In the genomic region with DNA sequence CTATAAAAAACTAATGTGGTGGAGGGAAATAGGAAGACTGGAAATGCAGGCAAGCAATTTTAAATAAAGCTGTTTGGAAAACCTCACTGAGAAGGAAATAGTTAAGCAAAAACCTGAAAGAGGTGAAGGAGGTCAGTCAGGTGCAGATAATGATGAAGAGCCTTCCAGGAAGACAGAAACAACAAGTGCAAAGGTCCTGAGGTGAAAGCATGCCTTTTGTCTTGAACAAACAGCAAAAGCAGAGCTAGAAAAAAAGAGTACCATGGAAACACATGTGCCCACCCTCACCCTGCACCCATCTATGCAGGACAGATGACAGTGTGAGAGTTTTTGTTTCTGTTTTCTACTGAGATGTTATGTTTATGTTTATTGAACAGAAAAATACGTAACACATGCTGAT, we compare ENCODE assay signal across 1 cellular context.
A peak's percentile ranks its signal among the peaks of the same experiment; 100 is the strongest.
TF ChIP-seq lines count a peak whose summit lies in the region.

No MANE protein-coding gene starts in this region.

TF ChIP-seq in HepG2, 621 proteins besides CTCF, POLR2A, EP300 and RAD21 (continued from another document and continues in another):
- TF ChIP-seq, protein P1, sequence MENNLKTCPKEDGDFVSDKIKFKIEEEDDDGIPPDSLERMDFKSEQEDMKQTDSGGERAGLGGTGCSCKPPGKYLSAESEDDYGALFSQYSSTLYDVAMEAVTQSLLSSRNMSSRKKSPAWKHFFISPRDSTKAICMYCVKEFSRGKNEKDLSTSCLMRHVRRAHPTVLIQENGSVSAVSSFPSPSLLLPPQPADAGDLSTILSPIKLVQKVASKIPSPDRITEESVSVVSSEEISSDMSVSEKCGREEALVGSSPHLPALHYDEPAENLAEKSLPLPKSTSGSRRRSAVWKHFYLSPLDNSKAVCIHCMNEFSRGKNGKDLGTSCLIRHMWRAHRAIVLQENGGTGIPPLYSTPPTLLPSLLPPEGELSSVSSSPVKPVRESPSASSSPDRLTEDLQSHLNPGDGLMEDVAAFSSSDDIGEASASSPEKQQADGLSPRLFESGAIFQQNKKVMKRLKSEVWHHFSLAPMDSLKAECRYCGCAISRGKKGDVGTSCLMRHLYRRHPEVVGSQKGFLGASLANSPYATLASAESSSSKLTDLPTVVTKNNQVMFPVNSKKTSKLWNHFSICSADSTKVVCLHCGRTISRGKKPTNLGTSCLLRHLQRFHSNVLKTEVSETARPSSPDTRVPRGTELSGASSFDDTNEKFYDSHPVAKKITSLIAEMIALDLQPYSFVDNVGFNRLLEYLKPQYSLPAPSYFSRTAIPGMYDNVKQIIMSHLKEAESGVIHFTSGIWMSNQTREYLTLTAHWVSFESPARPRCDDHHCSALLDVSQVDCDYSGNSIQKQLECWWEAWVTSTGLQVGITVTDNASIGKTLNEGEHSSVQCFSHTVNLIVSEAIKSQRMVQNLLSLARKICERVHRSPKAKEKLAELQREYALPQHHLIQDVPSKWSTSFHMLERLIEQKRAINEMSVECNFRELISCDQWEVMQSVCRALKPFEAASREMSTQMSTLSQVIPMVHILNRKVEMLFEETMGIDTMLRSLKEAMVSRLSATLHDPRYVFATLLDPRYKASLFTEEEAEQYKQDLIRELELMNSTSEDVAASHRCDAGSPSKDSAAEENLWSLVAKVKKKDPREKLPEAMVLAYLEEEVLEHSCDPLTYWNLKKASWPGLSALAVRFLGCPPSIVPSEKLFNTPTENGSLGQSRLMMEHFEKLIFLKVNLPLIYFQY (CRISPR knock-in tag; IDR thresholded peaks at IDR 0.05; ENCODE audit: borderline replicate concordance) = no peak
- peak; percentile 49; the same call in 1 of the 2 replicates for TF ChIP-seq TFAP4 (IDR thresholded peaks at IDR 0.05; ENCODE audit: borderline replicate concordance, low read depth)
- 0 out of 2 replicates have a peak, but pooled peaks have one; percentile 12 for TF ChIP-seq ZNF644 (CRISPR knock-in tag; IDR thresholded peaks at IDR 0.05; ENCODE audit: low read depth)
- TF ChIP-seq, protein P2, sequence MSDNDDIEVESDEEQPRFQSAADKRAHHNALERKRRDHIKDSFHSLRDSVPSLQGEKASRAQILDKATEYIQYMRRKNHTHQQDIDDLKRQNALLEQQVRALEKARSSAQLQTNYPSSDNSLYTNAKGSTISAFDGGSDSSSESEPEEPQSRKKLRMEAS (IDR thresholded peaks at IDR 0.05) = 0 out of 2 replicates have a peak, but pooled peaks have one; percentile 50
- TF ChIP-seq ZBTB46 (CRISPR knock-in tag; IDR thresholded peaks at IDR 0.05; ENCODE audit: borderline replicate concordance) = no peak
- TF ChIP-seq PPARG (CRISPR knock-in tag; conservative IDR thresholded peaks at IDR 0.05) = peak; percentile 62
- 0 out of 2 replicates have a peak, but pooled peaks have one; percentile 10 for TF ChIP-seq HOMEZ (CRISPR knock-in tag; IDR thresholded peaks at IDR 0.05; ENCODE audit: low read depth)
- TF ChIP-seq FOXP4 (CRISPR knock-in tag; IDR thresholded peaks at IDR 0.05) = peak; percentile 80
- TF ChIP-seq RFX3 (CRISPR knock-in tag; IDR thresholded peaks at IDR 0.05) = no peak
- peak; percentile 57; the same call in 1 of the 2 replicates for TF ChIP-seq ERF (CRISPR knock-in tag; IDR thresholded peaks at IDR 0.05)
- TF ChIP-seq E2F2 (CRISPR knock-in tag; IDR thresholded peaks at IDR 0.05; ENCODE audit: borderline replicate concordance) = no peak
- no peak for TF ChIP-seq ZSCAN20 (CRISPR knock-in tag; IDR thresholded peaks at IDR 0.05; ENCODE audit: borderline replicate concordance)
- peak; percentile 67 for TF ChIP-seq HDAC2 (CRISPR knock-in tag; IDR thresholded peaks at IDR 0.05)
- 0 out of 4 replicates have a peak, but pooled peaks of 1 of the 2 experiments have one; percentile 21 for TF ChIP-seq ATF4 (CRISPR knock-in tag; IDR thresholded peaks at IDR 0.05)
- TF ChIP-seq CREM (IDR thresholded peaks at IDR 0.05) = peak; percentile 70
- no peak for TF ChIP-seq CREM (CRISPR knock-in tag; IDR thresholded peaks at IDR 0.05)
- peak; percentile 36; the same call in 1 of the 2 replicates for TF ChIP-seq IRF2 (CRISPR knock-in tag; IDR thresholded peaks at IDR 0.05)
- TF ChIP-seq GATA4 (IDR thresholded peaks at IDR 0.05; ENCODE audit: borderline replicate concordance, low read depth) = peak; percentile 48; the same call in 1 of the 2 replicates
- TF ChIP-seq ZFP41 (CRISPR knock-in tag; IDR thresholded peaks at IDR 0.05; ENCODE audit: borderline replicate concordance) = no peak
- TF ChIP-seq, protein P3, sequence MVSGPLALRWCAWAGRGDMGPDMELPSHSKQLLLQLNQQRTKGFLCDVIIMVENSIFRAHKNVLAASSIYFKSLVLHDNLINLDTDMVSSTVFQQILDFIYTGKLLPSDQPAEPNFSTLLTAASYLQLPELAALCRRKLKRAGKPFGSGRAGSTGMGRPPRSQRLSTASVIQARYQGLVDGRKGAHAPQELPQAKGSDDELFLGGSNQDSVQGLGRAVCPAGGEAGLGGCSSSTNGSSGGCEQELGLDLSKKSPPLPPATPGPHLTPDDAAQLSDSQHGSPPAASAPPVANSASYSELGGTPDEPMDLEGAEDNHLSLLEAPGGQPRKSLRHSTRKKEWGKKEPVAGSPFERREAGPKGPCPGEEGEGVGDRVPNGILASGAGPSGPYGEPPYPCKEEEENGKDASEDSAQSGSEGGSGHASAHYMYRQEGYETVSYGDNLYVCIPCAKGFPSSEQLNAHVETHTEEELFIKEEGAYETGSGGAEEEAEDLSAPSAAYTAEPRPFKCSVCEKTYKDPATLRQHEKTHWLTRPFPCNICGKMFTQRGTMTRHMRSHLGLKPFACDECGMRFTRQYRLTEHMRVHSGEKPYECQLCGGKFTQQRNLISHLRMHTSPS (CRISPR knock-in tag; IDR thresholded peaks at IDR 0.05; ENCODE audit: low read depth) = no peak
- TF ChIP-seq, protein P4, sequence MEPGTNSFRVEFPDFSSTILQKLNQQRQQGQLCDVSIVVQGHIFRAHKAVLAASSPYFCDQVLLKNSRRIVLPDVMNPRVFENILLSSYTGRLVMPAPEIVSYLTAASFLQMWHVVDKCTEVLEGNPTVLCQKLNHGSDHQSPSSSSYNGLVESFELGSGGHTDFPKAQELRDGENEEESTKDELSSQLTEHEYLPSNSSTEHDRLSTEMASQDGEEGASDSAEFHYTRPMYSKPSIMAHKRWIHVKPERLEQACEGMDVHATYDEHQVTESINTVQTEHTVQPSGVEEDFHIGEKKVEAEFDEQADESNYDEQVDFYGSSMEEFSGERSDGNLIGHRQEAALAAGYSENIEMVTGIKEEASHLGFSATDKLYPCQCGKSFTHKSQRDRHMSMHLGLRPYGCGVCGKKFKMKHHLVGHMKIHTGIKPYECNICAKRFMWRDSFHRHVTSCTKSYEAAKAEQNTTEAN (CRISPR knock-in tag; conservative IDR thresholded peaks at IDR 0.05) = 0 out of 2 replicates have a peak, but pooled peaks have one; percentile 22
- no peak for TF ChIP-seq ZNF83 (CRISPR knock-in tag; IDR thresholded peaks at IDR 0.05; ENCODE audit: borderline replicate concordance)
- TF ChIP-seq, protein P5, sequence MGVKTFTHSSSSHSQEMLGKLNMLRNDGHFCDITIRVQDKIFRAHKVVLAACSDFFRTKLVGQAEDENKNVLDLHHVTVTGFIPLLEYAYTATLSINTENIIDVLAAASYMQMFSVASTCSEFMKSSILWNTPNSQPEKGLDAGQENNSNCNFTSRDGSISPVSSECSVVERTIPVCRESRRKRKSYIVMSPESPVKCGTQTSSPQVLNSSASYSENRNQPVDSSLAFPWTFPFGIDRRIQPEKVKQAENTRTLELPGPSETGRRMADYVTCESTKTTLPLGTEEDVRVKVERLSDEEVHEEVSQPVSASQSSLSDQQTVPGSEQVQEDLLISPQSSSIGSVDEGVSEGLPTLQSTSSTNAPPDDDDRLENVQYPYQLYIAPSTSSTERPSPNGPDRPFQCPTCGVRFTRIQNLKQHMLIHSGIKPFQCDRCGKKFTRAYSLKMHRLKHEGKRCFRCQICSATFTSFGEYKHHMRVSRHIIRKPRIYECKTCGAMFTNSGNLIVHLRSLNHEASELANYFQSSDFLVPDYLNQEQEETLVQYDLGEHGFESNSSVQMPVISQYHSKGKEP (CRISPR knock-in tag; IDR thresholded peaks at IDR 0.05) = no peak
- 0 out of 2 replicates have a peak, but pooled peaks have one; percentile 35 for TF ChIP-seq ZNF772 (CRISPR knock-in tag; IDR thresholded peaks at IDR 0.05)
- TF ChIP-seq GZF1 (CRISPR knock-in tag; IDR thresholded peaks at IDR 0.05) = no peak
- 0 out of 2 replicates have a peak, but pooled peaks have one; percentile 43 for TF ChIP-seq MIER2 (CRISPR knock-in tag; IDR thresholded peaks at IDR 0.05)
- TF ChIP-seq, protein P6, sequence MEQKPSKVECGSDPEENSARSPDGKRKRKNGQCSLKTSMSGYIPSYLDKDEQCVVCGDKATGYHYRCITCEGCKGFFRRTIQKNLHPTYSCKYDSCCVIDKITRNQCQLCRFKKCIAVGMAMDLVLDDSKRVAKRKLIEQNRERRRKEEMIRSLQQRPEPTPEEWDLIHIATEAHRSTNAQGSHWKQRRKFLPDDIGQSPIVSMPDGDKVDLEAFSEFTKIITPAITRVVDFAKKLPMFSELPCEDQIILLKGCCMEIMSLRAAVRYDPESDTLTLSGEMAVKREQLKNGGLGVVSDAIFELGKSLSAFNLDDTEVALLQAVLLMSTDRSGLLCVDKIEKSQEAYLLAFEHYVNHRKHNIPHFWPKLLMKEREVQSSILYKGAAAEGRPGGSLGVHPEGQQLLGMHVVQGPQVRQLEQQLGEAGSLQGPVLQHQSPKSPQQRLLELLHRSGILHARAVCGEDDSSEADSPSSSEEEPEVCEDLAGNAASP (CRISPR knock-in tag; IDR thresholded peaks at IDR 0.05; ENCODE audit: borderline replicate concordance) = peak; percentile 88; the same call in 1 of the 2 replicates
- peak; percentile 95 for TF ChIP-seq FOXO1 (CRISPR knock-in tag; IDR thresholded peaks at IDR 0.05)
- TF ChIP-seq NR2F1 (CRISPR knock-in tag; IDR thresholded peaks at IDR 0.05) = peak; percentile 40 to 68; a peak in 2 of 4 replicates
